Comparison of ENCODE assay signal across 38 cellular contexts in genomic region chr12:111390894-111391293, GRCh38.
"Had no signal": no experiment of that assay in that cellular context is flagged by ENCODE, and none has a peak within 500 bp of the region (broad histone marks: within the 10 kb centered on the region; RNA-seq: fewer than 3 reads in every experiment).

No MANE protein-coding gene starts in this region.

- FAIRE-seq: astrocyte, TTC549 had no signal

- H3K4me1 ChIP-seq: body of pancreas, breast epithelium had no signal

- H3K9me3 Mint-ChIP-seq: activated B cell treated with CpG ODN at 0.5 μM for 24 hours; activated CD4-positive, alpha-beta memory T cell treated with anti-CD3 and anti-CD28 coated beads, Interleukin-2, amount 10 ng/mL, durations not matched to agents 7 days and 5 days; activated CD4-positive, alpha-beta T cell treated with anti-CD3 and anti-CD28 coated beads, Interleukin-2, amount 10 ng/mL, durations not matched to agents 7 days and 5 days; activated naive CD4-positive, alpha-beta T cell treated with anti-CD3 and anti-CD28 coated beads for 36 hours; activated naive CD8-positive, alpha-beta T cell treated with anti-CD3 and anti-CD28 coated beads, Interleukin-2, amount 10 ng/mL, durations not matched to agents 7 days and 5 days; activated naive CD8-positive, alpha-beta T cell treated with anti-CD3 and anti-CD28 coated beads, Interleukin-2, amount 50 U/mL, for 24 hours; activated T-cell treated with anti-CD3 and anti-CD28 coated beads, Interleukin-2, amount 50 U/mL, for 4 hours; activated T-cell treated with anti-CD3 and anti-CD28 coated beads, Interleukin-2, amount 50 U/mL, for 72 hours; activated T-helper 1 cell treated with anti-CD3 and anti-CD28 coated beads, Interleukin-12 subunit alpha, Interleukin-12 subunit beta, Interleukin-2, Interleukin-4 antibody, amounts not matched to agents 30 ng/mL and 10 ng/mL and 1 ng/mL, durations not matched to agents 14 hours and 24 hours and 36 hours; activated T-helper 17 cell treated with anti-CD3 and anti-CD28 coated beads, Interleukin-2, amount 50 U/mL, for 72 hours; T-helper 1 cell treated with Interleukin-12 subunit alpha and Interleukin-12 subunit beta and Interleukin-4 antibody, amounts not matched to agents 30 μg/mL and 1 μg/mL, for 36 hours; T-helper 2 cell treated with Interferon-gamma antibody and Interleukin-4, amounts not matched to agents 5 μg/mL and 100 μg/mL, for 36 hours had no signal

- H3K27ac ChIP-seq: body of pancreas, brain microvascular endothelial cell, breast epithelium, VCaP had no signal

- H3K4me3 ChIP-seq: body of pancreas, breast epithelium had no signal

- H3K4me1 Mint-ChIP-seq: activated CD4-positive, alpha-beta memory T cell treated with anti-CD3 and anti-CD28 coated beads, Interleukin-2, amount 10 ng/mL, durations not matched to agents 7 days and 5 days; activated CD4-positive, alpha-beta T cell treated with anti-CD3 and anti-CD28 coated beads for 36 hours; activated CD4-positive, alpha-beta T cell treated with anti-CD3 and anti-CD28 coated beads, Interleukin-2, amount 10 ng/mL, durations not matched to agents 7 days and 5 days; activated naive CD8-positive, alpha-beta T cell treated with anti-CD3 and anti-CD28 coated beads, Interleukin-2, amount 10 ng/mL, durations not matched to agents 7 days and 5 days; activated naive CD8-positive, alpha-beta T cell treated with anti-CD3 and anti-CD28 coated beads, Interleukin-2, amount 50 U/mL, for 24 hours; activated T-helper 17 cell treated with anti-CD3 and anti-CD28 coated beads, Interleukin-2, amount 50 U/mL, for 72 hours had no signal

- H3K36me3 Mint-ChIP-seq: activated naive CD8-positive, alpha-beta T cell; activated naive CD8-positive, alpha-beta T cell treated with anti-CD3 and anti-CD28 coated beads, Interleukin-2, amount 10 ng/mL, durations not matched to agents 7 days and 5 days had no signal

- ATAC-seq: activated CD4-positive, alpha-beta T cell treated with anti-CD3 and anti-CD28 coated beads for 36 hours; activated CD8-positive, alpha-beta T cell treated with anti-CD3 and anti-CD28 coated beads, Interleukin-2, amount 10 ng/mL, durations not matched to agents 7 days and 5 days; activated naive CD8-positive, alpha-beta T cell treated with anti-CD3 and anti-CD28 coated beads, Interleukin-2, amount 50 U/mL, for 24 hours; activated T-cell treated with anti-CD3 and anti-CD28 coated beads, Interleukin-2, amount 50 U/mL, for 4 hours; activated T-cell treated with anti-CD3 and anti-CD28 coated beads, Interleukin-2, amount 50 U/mL, for 72 hours; activated T-helper 17 cell treated with anti-CD3 and anti-CD28 coated beads, Interleukin-2, amount 50 U/mL, for 72 hours; body of pancreas had no signal

- H3K27ac Mint-ChIP-seq: activated B cell treated with CpG ODN at 0.5 μM for 24 hours; activated CD4-positive, alpha-beta memory T cell treated with anti-CD3 and anti-CD28 coated beads, Interleukin-2, amount 10 ng/mL, durations not matched to agents 7 days and 5 days; activated CD4-positive, alpha-beta T cell treated with anti-CD3 and anti-CD28 coated beads for 36 hours; activated CD4-positive, alpha-beta T cell treated with anti-CD3 and anti-CD28 coated beads, Interleukin-2, amount 10 ng/mL, durations not matched to agents 7 days and 5 days; activated CD8-positive, alpha-beta T cell treated with anti-CD3 and anti-CD28 coated beads, Interleukin-2, amount 10 ng/mL, durations not matched to agents 7 days and 5 days; activated naive CD4-positive, alpha-beta T cell treated with anti-CD3 and anti-CD28 coated beads for 36 hours; activated naive CD8-positive, alpha-beta T cell; activated naive CD8-positive, alpha-beta T cell treated with anti-CD3 and anti-CD28 coated beads, Interleukin-2, amount 10 ng/mL, durations not matched to agents 7 days and 5 days; activated naive CD8-positive, alpha-beta T cell treated with anti-CD3 and anti-CD28 coated beads, Interleukin-2, amount 50 U/mL, for 24 hours; activated T-cell treated with anti-CD3 and anti-CD28 coated beads, Interleukin-2, amount 50 U/mL, for 72 hours; activated T-helper 1 cell treated with anti-CD3 and anti-CD28 coated beads, Interleukin-12 subunit alpha, Interleukin-12 subunit beta, Interleukin-2, Interleukin-4 antibody, amounts not matched to agents 30 ng/mL and 10 ng/mL and 1 ng/mL, durations not matched to agents 14 hours and 24 hours and 36 hours; activated T-helper 17 cell treated with anti-CD3 and anti-CD28 coated beads, Interleukin-2, amount 50 U/mL, for 72 hours; T-helper 1 cell treated with Interleukin-12 subunit alpha and Interleukin-12 subunit beta and Interleukin-4 antibody, amounts not matched to agents 30 μg/mL and 1 μg/mL, for 36 hours; T-helper 2 cell treated with Interferon-gamma antibody and Interleukin-4, amounts not matched to agents 5 μg/mL and 100 μg/mL, for 36 hours had no signal

- DNase-seq: activated B cell treated with CpG ODN at 0.5 μM for 24 hours; activated CD4-positive, alpha-beta memory T cell treated with anti-CD3 and anti-CD28 coated beads, Interleukin-2, amount 10 ng/mL, durations not matched to agents 7 days and 5 days; activated CD4-positive, alpha-beta T cell treated with anti-CD3 and anti-CD28 coated beads for 1 hour; activated CD4-positive, alpha-beta T cell treated with anti-CD3 and anti-CD28 coated beads for 36 hours; activated CD4-positive, alpha-beta T cell treated with anti-CD3 and anti-CD28 coated beads for 48 hours; activated CD4-positive, alpha-beta T cell treated with anti-CD3 and anti-CD28 coated beads, Interleukin-2, amount 10 ng/mL, durations not matched to agents 7 days and 5 days; activated CD4-positive, alpha-beta T cell treated with anti-CD3 and anti-CD28 coated beads, Interleukin-2, amount 50 U/mL, for 48 hours; activated CD8-positive, alpha-beta memory T cell treated with anti-CD3 and anti-CD28 coated beads, Interleukin-2, amount 50 U/mL, for 4 hours; activated CD8-positive, alpha-beta T cell treated with anti-CD3 and anti-CD28 coated beads, Interleukin-2, amount 10 ng/mL, durations not matched to agents 7 days and 5 days; activated effector memory CD4-positive, alpha-beta T cell treated with anti-CD3 and anti-CD28 coated beads, Interleukin-2, amount 50 U/mL, for 16 hours; activated gamma-delta T cell treated with Interleukin-2 at 50 U/mL for 16 hours; activated naive CD4-positive, alpha-beta T cell; activated naive CD4-positive, alpha-beta T cell treated with anti-CD3 and anti-CD28 coated beads for 36 hours; activated naive CD4-positive, alpha-beta T cell treated with anti-CD3 and anti-CD28 coated beads, Interleukin-2, amount 50 U/mL, for 16 hours; activated naive CD8-positive, alpha-beta T cell treated with anti-CD3 and anti-CD28 coated beads, Interleukin-2, amount 10 ng/mL, durations not matched to agents 7 days and 5 days; activated naive CD8-positive, alpha-beta T cell treated with anti-CD3 and anti-CD28 coated beads, Interleukin-2, amount 50 U/mL, for 24 hours; activated T-cell treated with anti-CD3 and anti-CD28 coated beads for 4 hours; activated T-cell treated with anti-CD3 and anti-CD28 coated beads, Interleukin-2, amount 50 U/mL, for 1 hour; activated T-cell treated with anti-CD3 and anti-CD28 coated beads, Interleukin-2, amount 50 U/mL, for 4 hours; activated T-cell treated with anti-CD3 and anti-CD28 coated beads, Interleukin-2, amount 50 U/mL, for 72 hours; amygdala; anterior cingulate cortex; body of pancreas; brain microvascular endothelial cell; central memory CD4-positive, alpha-beta T cell; SW 1271; T-helper 1 cell; T-helper 2 cell; T-helper 9 cell had no signal

- H3K4me3 Mint-ChIP-seq: activated B cell treated with CpG ODN at 0.5 μM for 24 hours; activated CD4-positive, alpha-beta memory T cell treated with anti-CD3 and anti-CD28 coated beads, Interleukin-2, amount 10 ng/mL, durations not matched to agents 7 days and 5 days; activated CD4-positive, alpha-beta T cell treated with anti-CD3 and anti-CD28 coated beads for 36 hours; activated CD4-positive, alpha-beta T cell treated with anti-CD3 and anti-CD28 coated beads, Interleukin-2, amount 10 ng/mL, durations not matched to agents 7 days and 5 days; activated CD8-positive, alpha-beta T cell treated with anti-CD3 and anti-CD28 coated beads, Interleukin-2, amount 10 ng/mL, durations not matched to agents 7 days and 5 days; activated naive CD4-positive, alpha-beta T cell treated with anti-CD3 and anti-CD28 coated beads for 36 hours; activated naive CD8-positive, alpha-beta T cell; activated naive CD8-positive, alpha-beta T cell treated with anti-CD3 and anti-CD28 coated beads, Interleukin-2, amount 10 ng/mL, durations not matched to agents 7 days and 5 days; activated naive CD8-positive, alpha-beta T cell treated with anti-CD3 and anti-CD28 coated beads, Interleukin-2, amount 50 U/mL, for 24 hours; activated T-cell treated with anti-CD3 and anti-CD28 coated beads, Interleukin-2, amount 50 U/mL, for 4 hours; activated T-cell treated with anti-CD3 and anti-CD28 coated beads, Interleukin-2, amount 50 U/mL, for 72 hours; activated T-helper 1 cell treated with anti-CD3 and anti-CD28 coated beads, Interleukin-12 subunit alpha, Interleukin-12 subunit beta, Interleukin-2, Interleukin-4 antibody, amounts not matched to agents 30 ng/mL and 10 ng/mL and 1 ng/mL, durations not matched to agents 14 hours and 24 hours and 36 hours; activated T-helper 17 cell treated with anti-CD3 and anti-CD28 coated beads, Interleukin-2, amount 50 U/mL, for 72 hours; T-helper 1 cell treated with Interleukin-12 subunit alpha and Interleukin-12 subunit beta and Interleukin-4 antibody, amounts not matched to agents 30 μg/mL and 1 μg/mL, for 36 hours; T-helper 2 cell treated with Interferon-gamma antibody and Interleukin-4, amounts not matched to agents 5 μg/mL and 100 μg/mL, for 36 hours had no signal

- H3K27me3 ChIP-seq: body of pancreas, brain microvascular endothelial cell, breast epithelium had no signal

- H3K9me3 ChIP-seq: body of pancreas, breast epithelium had no signal

- H3K27me3 Mint-ChIP-seq: activated B cell treated with CpG ODN at 0.5 μM for 24 hours; activated CD4-positive, alpha-beta T cell treated with anti-CD3 and anti-CD28 coated beads for 36 hours; activated CD4-positive, alpha-beta T cell treated with anti-CD3 and anti-CD28 coated beads, Interleukin-2, amount 10 ng/mL, durations not matched to agents 7 days and 5 days; activated naive CD8-positive, alpha-beta T cell; activated naive CD8-positive, alpha-beta T cell treated with anti-CD3 and anti-CD28 coated beads, Interleukin-2, amount 50 U/mL, for 24 hours; activated T-helper 17 cell treated with anti-CD3 and anti-CD28 coated beads, Interleukin-2, amount 50 U/mL, for 72 hours had no signal

- H3K36me3 ChIP-seq: brain microvascular endothelial cell, breast epithelium had no signal
